ENCODE assay signal across 1 cellular context in genomic region chr1:201686709-201687455, GRCh38.
A peak's percentile ranks its signal among the peaks of the same experiment; 100 is the strongest.
TF ChIP-seq lines count a peak whose summit lies in the region.

No MANE protein-coding gene starts in this region.

TF ChIP-seq in GM23338, 12 proteins besides CTCF, POLR2A, EP300 and RAD21 (continued from another document):
- peak; percentile 7; the same call in 1 of the 2 replicates for TF ChIP-seq ZNF462 (CRISPR knock-in tag; IDR thresholded peaks at IDR 0.05)
- no peak for TF ChIP-seq EZH2 (IDR thresholded peaks at IDR 0.05; ENCODE audit: low read depth, unreplicated experiment)
- peak; percentile 36; the same call in 1 of the 2 replicates for TF ChIP-seq NANOG (IDR thresholded peaks at IDR 0.05; ENCODE audit: borderline replicate concordance)
- TF ChIP-seq STAT1 (IDR thresholded peaks at IDR 0.05; ENCODE audit: unreplicated experiment) = no peak
- TF ChIP-seq ZNF331 (CRISPR knock-in tag; IDR thresholded peaks at IDR 0.05; ENCODE audit: low read depth) = no peak
- no peak for TF ChIP-seq REST (IDR thresholded peaks at IDR 0.05; ENCODE audit: unreplicated experiment)
- no peak for TF ChIP-seq EZH2phosphoT487 (IDR thresholded peaks at IDR 0.05; ENCODE audit: unreplicated experiment)
- TF ChIP-seq CREB1 (CRISPR knock-in tag; IDR thresholded peaks at IDR 0.05; ENCODE audit: low read depth) = no peak
- TF ChIP-seq POLR2AphosphoS5 (IDR thresholded peaks at IDR 0.05; ENCODE audit: low read depth) = no peak
